8 cellular contexts compared by ENCODE assay signal in genomic region chr2:144240656-144241339, GRCh38.
DNase-seq lines count a peak whose midpoint lies in the region; ATAC-seq and TF ChIP-seq lines count a peak whose summit lies in the region.

No MANE protein-coding gene starts in this region.

- H3K27ac ChIP-seq in brain microvascular endothelial cell, result no peak overlapping the region

- peaks cover 43% of the 10 kb centered on the region for H3K4me1 Mint-ChIP-seq in central memory CD8-positive, alpha-beta T cell

- H3K27ac Mint-ChIP-seq in central memory CD8-positive, alpha-beta T cell (ENCODE audit: low read depth), result peak overlapping the region; percentile 35

- TF ChIP-seq CTCF in GM13977 (IDR thresholded peaks at IDR 0.05; ENCODE audit: extremely low read depth, insufficient read depth, missing control alignments) (no peak), brain microvascular endothelial cell (IDR thresholded peaks at IDR 0.05; ENCODE audit: low read depth, low read length, missing control alignments) (no peak)

- H3K36me3 ChIP-seq in brain microvascular endothelial cell (replicated peaks), result no peaks in the 10 kb centered on the region

- DNase-seq in GM13977 (ENCODE audit: low spot score), result peak; percentile 12
- DNase-seq in central memory CD8-positive, alpha-beta T cell (ENCODE audit: low spot score in 2 of 2), result no peak
- no peak for DNase-seq in SHP77 (lab: John Stamatoyannopoulos, UW)
- no peak for DNase-seq in brain microvascular endothelial cell
- DNase-seq in KG1 (lab: John Stamatoyannopoulos, UW), result no peak
- DNase-seq in stimulated activated CD4-positive, alpha-beta T cell treated with anti-CD3 and anti-CD28 coated beads, Interleukin-4, amount 100 ng/mL, for 1 hour, result no peak

- no peaks in the 10 kb centered on the region for H3K27me3 ChIP-seq in brain microvascular endothelial cell (replicated peaks)

- in situ Hi-C loops in GM13977 (cut with MboI; ENCODE audit: low pct_unique_long_range_greater_than_20kb, low sequenced_read_pairs, unreplicated experiment) (no loop called here), brain microvascular endothelial cell (cut with HindIII; ENCODE audit: low pct_ligation_motif_present, low sequenced_read_pairs) (no loop called here)

- no peaks in the 10 kb centered on the region for H3K9me3 Mint-ChIP-seq in central memory CD8-positive, alpha-beta T cell

- H3K27me3 Mint-ChIP-seq in central memory CD8-positive, alpha-beta T cell, result no peaks in the 10 kb centered on the region

- peak; percentile 88 for ATAC-seq in GM21381 (IDR thresholded peaks at IDR 0.05; ENCODE audit: unreplicated experiment)
- peak; percentile 93 for ATAC-seq in HG03354 (IDR thresholded peaks at IDR 0.05; ENCODE audit: poor library complexity, severe bottlenecking, unreplicated experiment)
- no peak for ATAC-seq in central memory CD8-positive, alpha-beta T cell (replicated peaks; ENCODE audit: extremely low read depth, poor library complexity, severe bottlenecking)

- H3K4me3 Mint-ChIP-seq in central memory CD8-positive, alpha-beta T cell, result peak overlapping the region; percentile 12

- no peak overlapping the region for H3K4me3 ChIP-seq in brain microvascular endothelial cell (ENCODE audit: low read depth, low read length)

- H3K36me3 Mint-ChIP-seq in central memory CD8-positive, alpha-beta T cell (ENCODE audit: insufficient read depth), result peaks cover 4% of the 10 kb centered on the region
